17 cellular contexts compared by ENCODE assay signal in the genomic region with DNA sequence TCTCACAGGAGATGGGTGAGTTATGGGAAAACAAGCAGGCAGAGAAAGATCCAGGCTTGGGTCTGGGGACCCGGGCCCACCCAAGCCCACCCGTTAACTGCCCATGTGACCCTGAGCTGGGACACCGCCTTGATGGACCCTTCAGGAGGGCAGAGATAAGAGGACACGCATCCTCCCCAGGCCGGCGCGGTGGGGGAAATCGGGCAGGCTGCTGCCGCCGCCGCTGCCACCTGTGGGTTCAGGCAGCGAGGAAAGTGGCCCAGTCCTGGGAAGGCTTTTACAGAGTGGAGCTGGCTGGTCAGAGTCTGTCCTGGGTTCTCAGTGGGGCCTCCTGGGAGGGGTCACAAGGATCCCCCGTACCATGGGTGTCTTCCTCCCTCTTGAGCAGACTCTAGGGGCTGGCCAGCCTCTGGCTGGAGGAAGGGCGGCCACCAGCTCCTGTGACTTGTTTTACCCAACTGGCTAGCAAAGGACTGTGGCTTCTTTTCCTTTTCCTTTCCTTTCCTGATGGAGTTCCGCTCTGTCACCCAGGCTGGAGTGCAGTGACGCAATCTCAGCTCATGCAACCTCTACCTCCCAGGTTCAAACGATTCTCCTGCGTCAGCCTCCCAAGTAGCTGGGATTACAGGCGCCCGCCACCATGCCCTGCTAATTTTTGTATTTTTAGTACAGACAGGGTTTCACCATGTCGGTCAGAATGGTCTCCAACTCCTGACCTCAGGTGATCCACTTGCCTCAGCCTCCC.
"Had no signal": no experiment of that assay in that cellular context is flagged by ENCODE, and none has a peak within 500 bp of the region (broad histone marks: within the 10 kb centered on the region; RNA-seq: fewer than 3 reads in every experiment).

No MANE protein-coding gene starts in this region.

- H3K4me3 Mint-ChIP-seq: activated CD4-positive, alpha-beta T cell treated with anti-CD3 and anti-CD28 coated beads for 36 hours; activated naive CD8-positive, alpha-beta T cell treated with anti-CD3 and anti-CD28 coated beads for 36 hours; effector memory CD8-positive, alpha-beta T cell; stimulated activated naive CD8-positive, alpha-beta T cell treated with anti-CD3 and anti-CD28 coated beads, Interleukin-15, Interleukin-2, amounts not matched to agents 100 ng/mL and 50 ng/mL, for 24 hours; T-cell had no signal

- H3K27ac Mint-ChIP-seq: activated CD4-positive, alpha-beta T cell treated with anti-CD3 and anti-CD28 coated beads for 36 hours; activated naive CD8-positive, alpha-beta T cell treated with anti-CD3 and anti-CD28 coated beads for 36 hours; stimulated activated naive CD8-positive, alpha-beta T cell treated with anti-CD3 and anti-CD28 coated beads, Interleukin-15, Interleukin-2, amounts not matched to agents 100 ng/mL and 50 ng/mL, for 24 hours had no signal

- ATAC-seq: activated CD4-positive, alpha-beta T cell treated with anti-CD3 and anti-CD28 coated beads for 36 hours; effector memory CD8-positive, alpha-beta T cell; mucosa of descending colon; T-cell had no signal

- H3K27ac ChIP-seq: colonic mucosa, esophagus muscularis mucosa, thyroid gland had no signal

- H3K4me3 ChIP-seq: colonic mucosa, dorsolateral prefrontal cortex, esophagus muscularis mucosa, mucosa of descending colon, spleen, thyroid gland had no signal

- H3K9me3 Mint-ChIP-seq: activated naive CD8-positive, alpha-beta T cell treated with anti-CD3 and anti-CD28 coated beads for 36 hours; effector memory CD8-positive, alpha-beta T cell; stimulated activated naive CD8-positive, alpha-beta T cell treated with anti-CD3 and anti-CD28 coated beads, Interleukin-15, Interleukin-2, amounts not matched to agents 100 ng/mL and 50 ng/mL, for 24 hours; T-cell had no signal

- H3K4me1 ChIP-seq: colonic mucosa had no signal

- H3K27me3 Mint-ChIP-seq: activated CD4-positive, alpha-beta T cell treated with anti-CD3 and anti-CD28 coated beads for 36 hours; activated naive CD8-positive, alpha-beta T cell treated with anti-CD3 and anti-CD28 coated beads for 36 hours; effector memory CD8-positive, alpha-beta T cell; stimulated activated naive CD8-positive, alpha-beta T cell treated with anti-CD3 and anti-CD28 coated beads, Interleukin-15, Interleukin-2, amounts not matched to agents 100 ng/mL and 50 ng/mL, for 24 hours; T-cell had no signal

- H3K27me3 ChIP-seq: colonic mucosa, dorsolateral prefrontal cortex, esophagus muscularis mucosa, spleen, thyroid gland had no signal

- DNase-seq: activated CD4-positive, alpha-beta T cell treated with anti-CD3 and anti-CD28 coated beads for 36 hours; activated CD4-positive, alpha-beta T cell treated with anti-CD3 and anti-CD28 coated beads, Interleukin-2, amount 50 U/mL, for 4 hours; activated naive CD4-positive, alpha-beta T cell treated with Interleukin-2 at 50 U/mL for 16 hours; activated naive CD8-positive, alpha-beta T cell treated with anti-CD3 and anti-CD28 coated beads for 36 hours; activated T-cell treated with anti-CD3 and anti-CD28 coated beads, Interleukin-2, amount 50 U/mL, for 48 hours; colonic mucosa; dorsolateral prefrontal cortex; effector memory CD8-positive, alpha-beta T cell; hippocampal formation; mucosa of descending colon; spleen; stimulated activated CD4-positive, alpha-beta T cell treated with anti-CD3 and anti-CD28 coated beads, Interleukin-4, amount 100 ng/mL, for 24 hours; substantia nigra; T-cell; thyroid gland had no signal

- H3K9me3 ChIP-seq: colonic mucosa, esophagus muscularis mucosa, mucosa of descending colon, spleen, thyroid gland had no signal

- H3K36me3 ChIP-seq: colonic mucosa had no signal
